ENCODE assay signal across 22 cellular contexts in genomic region chr16:72897707-72898106, GRCh38.
"Had no signal": no experiment of that assay in that cellular context is flagged by ENCODE, and none has a peak within 500 bp of the region (broad histone marks: within the 10 kb centered on the region; RNA-seq: fewer than 3 reads in every experiment).

No MANE protein-coding gene starts in this region.

- H3K9me3 Mint-ChIP-seq: IgD-negative memory B cell had no signal

- H3K4me2 ChIP-seq: KMS-11 had no signal

- H3K27ac ChIP-seq: KMS-11, SJSA1, SK-N-MC had no signal

- H3K36me3 Mint-ChIP-seq: IgD-negative memory B cell had no signal

- H3K27me3 Mint-ChIP-seq: IgD-negative memory B cell had no signal

- H3K36me3 ChIP-seq: SJSA1 had no signal

- ATAC-seq: K562 had no signal

- FAIRE-seq: K562, RCC 7860 had no signal

- H3K4me3 ChIP-seq: K562, SJSA1, SK-N-MC had no signal

- DNase-seq: Kasumi-1, MV-4-11, NCI-H1048, NCI-H1105, NCI-H1417, NCI-H1436 treated with DMSO at 0.1 percent for 48 hours, NCI-H1694, NCI-H187 treated with DMSO at 0.1 percent for 48 hours, NCI-H2029 treated with DMSO at 0.1 percent for 48 hours, NCI-H2171 treated with DMSO at 0.1 percent for 48 hours, NCI-H524, NCI-H526 treated with DMSO at 0.1 percent for 48 hours, NCI-H774, Right ventricle myocardium superior, RPMI8226, SIG-M5 had no signal

- H3K9me3 ChIP-seq: SJSA1 had no signal

- H3K4me3 Mint-ChIP-seq: IgD-negative memory B cell had no signal

- H3K27me3 ChIP-seq: SJSA1 had no signal

- H3K9ac ChIP-seq: KMS-11 had no signal

- H3K4me1 ChIP-seq: SJSA1 had no signal

- H3K27ac Mint-ChIP-seq: IgD-negative memory B cell had no signal
